In genomic region chr16:8928467-8928957, GRCh38 we compare ENCODE assay signal across 11 cellular contexts. TPM values are rescaled to one million over a fixed set of nuclear protein-coding genes. Genes with fewer than 3 reads are reported as not detected.
DNase-seq lines count a peak whose midpoint lies in the region; ATAC-seq and TF ChIP-seq lines count a peak whose summit lies in the region.
"Had no signal": no experiment of that assay in that cellular context is flagged by ENCODE, and none has a peak within 500 bp of the region (broad histone marks: within the 10 kb centered on the region; RNA-seq: fewer than 3 reads in every experiment).

No MANE protein-coding gene starts in this region.

- H3K27ac ChIP-seq in A673 (ENCODE audit: low read depth, low read length, poor library complexity, severe bottlenecking): no peak overlapping the region
- H3K27ac ChIP-seq in GM23248: no peak overlapping the region
- H3K27ac ChIP-seq in lower lobe of right lung: no peak overlapping the region
- H3K27ac ChIP-seq in endodermal cell (ENCODE audit: low read depth, low read length): no peak overlapping the region
- H3K27ac ChIP-seq: brain microvascular endothelial cell had no signal

- H3K4me1 Mint-ChIP-seq in endodermal cell: peaks cover 4% of the 10 kb centered on the region

- POLR2A ChIA-PET in A673 (lab: Charles Lee; ENCODE audit: low non-redundant PET): no interaction called here

- H3K9me3 ChIP-seq in A673 (ENCODE audit: low read depth, low read length, poor library complexity, severe bottlenecking) (no peaks in the 10 kb centered on the region), GM23248 (ENCODE audit: low read depth) (no peaks in the 10 kb centered on the region), lower lobe of right lung (no peaks in the 10 kb centered on the region), endodermal cell (ENCODE audit: control insufficient read depth, low read length) (no peaks in the 10 kb centered on the region)

- H3F3A ChIP-seq in GM23248 (ENCODE audit: insufficient read depth): no peaks in the 10 kb centered on the region

- no peak overlapping the region for H3K4me3 ChIP-seq in A673 (ENCODE audit: low read depth, low read length, poor library complexity, severe bottlenecking)
- no peak overlapping the region for H3K4me3 ChIP-seq in GM23248
- no peak overlapping the region for H3K4me3 ChIP-seq in lower lobe of right lung
- no peak overlapping the region for H3K4me3 ChIP-seq in endodermal cell (ENCODE audit: low read length)

- no peaks in the 10 kb centered on the region for H3K27me3 ChIP-seq in A673 (replicated peaks; ENCODE audit: insufficient read depth, low read depth, low read length, poor library complexity)
- H3K27me3 ChIP-seq in GM23248 (replicated peaks; ENCODE audit: insufficient read depth): no peaks in the 10 kb centered on the region
- no peaks in the 10 kb centered on the region for H3K27me3 ChIP-seq in lower lobe of right lung (ENCODE audit: low read depth)
- H3K27me3 ChIP-seq in endodermal cell (ENCODE audit: control insufficient read depth, insufficient read depth, low read length, poor library complexity, severe bottlenecking): no peaks in the 10 kb centered on the region
- H3K27me3 ChIP-seq: brain microvascular endothelial cell had no signal

- CTCF ChIA-PET in A673 (lab: Charles Lee): interaction anchor here (1.5 kb wide), 1 partner anchor 80 kb away, joined by 4 read pairs; no protein-coding TSS in a partner anchor

- H3K4me1 ChIP-seq in A673 (ENCODE audit: insufficient read depth, low read length, poor library complexity, severe bottlenecking) (peaks cover 26% of the 10 kb centered on the region), GM23248 (ENCODE audit: insufficient read depth) (no peaks in the 10 kb centered on the region), lower lobe of right lung (peaks cover 25% of the 10 kb centered on the region), endodermal cell (ENCODE audit: control insufficient read depth, insufficient read depth, low read length) (no peaks in the 10 kb centered on the region)

- BruUV-seq in A673 (replicated peaks; lab: Mats Ljungman, UMichigan): TSS peak; percentile 17

- H3K36me3 ChIP-seq in A673 (ENCODE audit: insufficient read depth, low read length, poor library complexity, severe bottlenecking) (peaks cover 18% of the 10 kb centered on the region), GM23248 (ENCODE audit: low read depth) (no peaks in the 10 kb centered on the region; the same call in 1 of the 2 replicates), lower lobe of right lung (peaks cover 61% of the 10 kb centered on the region), endodermal cell (ENCODE audit: control insufficient read depth, insufficient read depth, low read length) (peaks cover 31% of the 10 kb centered on the region)

- H3K9me2 ChIP-seq in GM23248 (ENCODE audit: insufficient read depth): no peaks in the 10 kb centered on the region

- no peak for TF ChIP-seq CTCF in A673 (conservative IDR thresholded peaks at IDR 0.05; ENCODE audit: low read depth, low read length)
- no peak for TF ChIP-seq CTCF in lower lobe of right lung (IDR thresholded peaks at IDR 0.05)
- TF ChIP-seq CTCF in endodermal cell (conservative IDR thresholded peaks at IDR 0.05): no peak

- no peak overlapping the region for H3K4me2 ChIP-seq in GM23248 (ENCODE audit: unreplicated experiment)

- H3K27me3 Mint-ChIP-seq in endodermal cell (ENCODE audit: insufficient read depth): no peaks in the 10 kb centered on the region

- H3K4me3 Mint-ChIP-seq in endodermal cell: no peak overlapping the region

- peaks cover 51% of the 10 kb centered on the region for H4K20me1 ChIP-seq in GM23248 (ENCODE audit: insufficient read depth)

- peaks cover 39% of the 10 kb centered on the region for H3K36me3 Mint-ChIP-seq in endodermal cell (ENCODE audit: low read depth)

- intact Hi-C loops in A673 (cut with micrococcal nuclease; ENCODE audit: unreplicated experiment) (no loop called here), lower lobe of right lung (cut with DNase I) (no loop called here)

- in situ Hi-C loops in GM23248 (cut with MboI): loop anchor here (25.0 kb wide), 1 partner anchor 1809 kb away; the partner anchor contains the start of gene NUBP1

- WGBS in GM23248 (ENCODE audit: low coverage in 1 of 2, low lambda C conversion rate in 2 of 2, missing lambda C conversion rate in 2 of 2), 2 experiments: 92 to 96% methylated on average over 10 of the region's 10 CpGs
- WGBS in endodermal cell (ENCODE audit: insufficient coverage in 1 of 2, insufficient read length in 1 of 2), 2 experiments: 93 to 96% methylated on average over 9 to 10 of the region's 10 CpGs

- no peak overlapping the region for H3K27ac Mint-ChIP-seq in endodermal cell

- DNase-seq in A673 (ENCODE audit: low spot score): peak; percentile 52
- DNase-seq in GM23248: peak; percentile 14
- peak; percentile 57 to 68 for DNase-seq in activated T-cell treated with anti-CD3 and anti-CD28 coated beads, Interleukin-2, amount 50 U/mL, for 48 hours
- no peak for DNase-seq in lower lobe of right lung
- DNase-seq in SKM-1 treated with dmso at 0.1 percent for 144 hours (lab: John Stamatoyannopoulos, UW; ENCODE audit: unreplicated experiment): no peak
- DNase-seq in cerebellar nuclear complex (lab: John Stamatoyannopoulos, UW): no peak
- DNase-seq in COLO829 (ENCODE audit: low spot score): no peak
- DNase-seq in endodermal cell: no peak
- DNase-seq: brain microvascular endothelial cell had no signal

- H3K79me2 ChIP-seq in GM23248 (ENCODE audit: insufficient read depth): peaks cover 100% of the 10 kb centered on the region

- H2AFZ ChIP-seq in GM23248: no peak overlapping the region

- ATAC-seq in lower lobe of right lung: peak; percentile 43 to 48

- no peak overlapping the region for H3K9ac ChIP-seq in GM23248
- H3K9ac ChIP-seq in endodermal cell (ENCODE audit: extremely low read depth, low read length, poor library complexity, severe bottlenecking): no peak overlapping the region

- H3K9me3 Mint-ChIP-seq in endodermal cell: no peaks in the 10 kb centered on the region

RNA-seq across cellular contexts. Expression of gene USP7, which starts 35.2 kb away (rescaled TPM):
- total RNA-seq in A673 (2021) (228 and 233 TPM in 2 replicates), lower lobe of right lung (87.5 TPM), endodermal cell (100 to 1,000 TPM; 114 to 140 TPM)
- 28.3 and 30.6 TPM in 2 replicates for total RNA-seq in GM23248 (2014; rRNA removed; shearing (Covaris generic))
- polyA plus RNA-seq in GM23248 (2016; fragmentation: Nextera tagmentation; extraction: Ambion mirVana): 13.2 and 13.3 TPM in 2 replicates
- 101 TPM for polyA plus RNA-seq in endodermal cell (2013, experiment 1 of 2)
- polyA plus RNA-seq in endodermal cell (2013, experiment 2 of 2): 95.6 TPM

RNA-seq across cellular contexts. Expression of gene LITAFD, which starts 46.4 kb away (rescaled TPM):
- total RNA-seq in A673 (2021): not detected in 2 replicates
- total RNA-seq in GM23248 (2014; rRNA removed; shearing (Covaris generic)): not detected in 2 replicates
- polyA plus RNA-seq in GM23248 (2016; fragmentation: Nextera tagmentation; extraction: Ambion mirVana): not detected in 2 replicates
- not detected for total RNA-seq in lower lobe of right lung
- total RNA-seq in endodermal cell: not detected
- polyA plus RNA-seq in endodermal cell (2013, experiment 1 of 2): not detected
- not detected for polyA plus RNA-seq in endodermal cell (2013, experiment 2 of 2)
- total RNA-seq: posterior vena cava had no signal
- polyA plus RNA-seq: esophagus had no signal

RNA-seq across cellular contexts. Expression of gene CARHSP1, which starts 59.7 kb away (rescaled TPM):
- total RNA-seq in A673 (2021) (316 and 329 TPM in 2 replicates), lower lobe of right lung (89.0 TPM), endodermal cell (100 to 1,000 TPM; 233 to 275 TPM)
- total RNA-seq in GM23248 (2014; rRNA removed; shearing (Covaris generic)): 129 and 143 TPM in 2 replicates
- polyA plus RNA-seq in GM23248 (2016; fragmentation: Nextera tagmentation; extraction: Ambion mirVana): 150 and 156 TPM in 2 replicates
- 183 TPM for polyA plus RNA-seq in endodermal cell (2013, experiment 1 of 2)
- polyA plus RNA-seq in endodermal cell (2013, experiment 2 of 2): 179 TPM

Comparison
In these comparisons a context has a peak if more than half of its experiments do, and no peak if none do; other contexts are left out.
1. DNase-seq: peak in A673 (single experiment), GM23248 (single experiment) and activated T-cell treated with anti-CD3 and anti-CD28 coated beads, Interleukin-2, amount 50 U/mL, for 48 hours (2 of 2); none in lower lobe of right lung (single experiment), SKM-1 treated with dmso at 0.1 percent for 144 hours (single experiment), cerebellar nuclear complex (0 of 2), COLO829 (single experiment) and endodermal cell (single experiment).